ENCODE assay signal across 8 cellular contexts in genomic region chr16:56931769-56932587, GRCh38. TPM values are rescaled to one million over a fixed set of nuclear protein-coding genes. Genes with fewer than 3 reads are reported as not detected.
DNase-seq lines count a peak whose midpoint lies in the region; ATAC-seq, FAIRE-seq and TF ChIP-seq lines count a peak whose summit lies in the region.

A gene with protein sequence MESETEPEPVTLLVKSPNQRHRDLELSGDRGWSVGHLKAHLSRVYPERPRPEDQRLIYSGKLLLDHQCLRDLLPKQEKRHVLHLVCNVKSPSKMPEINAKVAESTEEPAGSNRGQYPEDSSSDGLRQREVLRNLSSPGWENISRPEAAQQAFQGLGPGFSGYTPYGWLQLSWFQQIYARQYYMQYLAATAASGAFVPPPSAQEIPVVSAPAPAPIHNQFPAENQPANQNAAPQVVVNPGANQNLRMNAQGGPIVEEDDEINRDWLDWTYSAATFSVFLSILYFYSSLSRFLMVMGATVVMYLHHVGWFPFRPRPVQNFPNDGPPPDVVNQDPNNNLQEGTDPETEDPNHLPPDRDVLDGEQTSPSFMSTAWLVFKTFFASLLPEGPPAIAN (plus strand): TSS chr16:56932142. CDS start chr16:56932245, 103 bp downstream.

- H3K4me3 ChIP-seq in GM12864 (ENCODE audit: low read depth, low read length) (peak within 1 kb of the TSS; percentile 92), SU-DHL-6 (ENCODE audit: insufficient read depth, low read length, poor library complexity, severe bottlenecking) (peak within 1 kb of the TSS; percentile 90), pancreas (peak within 1 kb of the TSS; percentile 99 to 100 (median 99)), tibial artery (peak within 1 kb of the TSS; percentile 64 to 97)

- peaks cover 65% of the 10 kb centered on the region for H3F3A ChIP-seq in SU-DHL-6 (ENCODE audit: insufficient read depth)

- ATAC-seq in HG02678 (IDR thresholded peaks at IDR 0.05; ENCODE audit: unreplicated experiment) = peak; percentile 87
- peak; percentile 95 for ATAC-seq in activated naive CD8-positive, alpha-beta T cell treated with anti-CD3 and anti-CD28 coated beads, Interleukin-2, amount 10 ng/mL, durations not matched to agents 7 days and 5 days (ENCODE audit: low read depth)
- ATAC-seq in pancreas = peak; percentile 82 to 94 (median 86)

- WGBS in pancreas, 2 donors = 0% methylated on average over 79 to 86 of the region's 86 CpGs

- FAIRE-seq in pancreas (lab: Jason Lieb, UNC) = peak; percentile 17

- TF ChIP-seq CTCF in GM12864 (IDR thresholded peaks at IDR 0.05; ENCODE audit: low read depth, low read length, missing control alignments) = no peak
- no peak for TF ChIP-seq CTCF in SU-DHL-6 (IDR thresholded peaks at IDR 0.05; ENCODE audit: insufficient read depth, low read length, poor library complexity, severe bottlenecking)
- TF ChIP-seq CTCF in pancreas (IDR thresholded peaks at IDR 0.05) = peak in 1 of 4 donors; percentile 6
- peak; percentile 23 to 30 for TF ChIP-seq CTCF in tibial artery (IDR thresholded peaks at IDR 0.05)

- H3K4me1 Mint-ChIP-seq in activated naive CD8-positive, alpha-beta T cell treated with anti-CD3 and anti-CD28 coated beads, Interleukin-2, amount 10 ng/mL, durations not matched to agents 7 days and 5 days = peaks cover 31% of the 10 kb centered on the region

- H3K27me3 Mint-ChIP-seq in activated naive CD8-positive, alpha-beta T cell treated with anti-CD3 and anti-CD28 coated beads, Interleukin-2, amount 10 ng/mL, durations not matched to agents 7 days and 5 days = no peaks in the 10 kb centered on the region

- H3K4me1 ChIP-seq in pancreas (peaks cover 4 to 39% (median 8%) of the 10 kb centered on the region in 3 donors), tibial artery (peaks cover 0 to 48% (median 23%) of the 10 kb centered on the region in 4 donors)

- DNase-seq in GM12864 (ENCODE audit: low read depth) (peak; percentile 95), NCI-H128 (lab: John Stamatoyannopoulos, UW; ENCODE audit: unreplicated experiment) (peak; percentile 88), head of caudate nucleus (peak; percentile 99 to 100 (median 100)), pancreas (peak; percentile 99 to 100 (median 99)), tibial artery (peak; percentile 98 to 99)
- peak; percentile 99 for DNase-seq in activated naive CD8-positive, alpha-beta T cell treated with anti-CD3 and anti-CD28 coated beads, Interleukin-2, amount 10 ng/mL, durations not matched to agents 7 days and 5 days

- no peaks in the 10 kb centered on the region for H3K9me3 ChIP-seq in SU-DHL-6 (ENCODE audit: insufficient read depth, low read length)
- no peaks in the 10 kb centered on the region for H3K9me3 ChIP-seq in pancreas
- no peaks in the 10 kb centered on the region for H3K9me3 ChIP-seq in tibial artery

- H3K27ac ChIP-seq in SU-DHL-6 (ENCODE audit: low read depth, low read length) (peak within 1 kb of the TSS; percentile 96), pancreas (peak within 1 kb of the TSS; percentile 99 to 100 (median 99)), tibial artery (peak within 1 kb of the TSS; percentile 94 to 99)

- POLR2A ChIA-PET in activated naive CD8-positive, alpha-beta T cell treated with anti-CD3 and anti-CD28 coated beads, Interleukin-2, amount 10 ng/mL, durations not matched to agents 7 days and 5 days (lab: Charles Lee) = interaction anchor here (0.6 to 5.7 kb wide), 34 partner anchors 10 to 678 kb away, joined by 3 to 81 read pairs (median 4); partner anchors contain the start of genes MT2A, NLRC5 and PSME3IP1

- no peaks in the 10 kb centered on the region for H3K9me3 Mint-ChIP-seq in activated naive CD8-positive, alpha-beta T cell treated with anti-CD3 and anti-CD28 coated beads, Interleukin-2, amount 10 ng/mL, durations not matched to agents 7 days and 5 days

- no peaks in the 10 kb centered on the region for H3K9me2 ChIP-seq in SU-DHL-6 (replicated peaks; ENCODE audit: insufficient read depth, low read length)

- intact Hi-C loops in head of caudate nucleus (cut with DNase I) (loop anchor here (10.0 kb wide), 1 partner anchor 67 kb away; the partner anchor contains the start of gene SLC12A3), pancreas (cut with DNase I) (loop anchor here in 1 of 3 donors (5.0 kb wide), 1 partner anchor 60 kb away; no protein-coding TSS in a partner anchor), tibial artery (cut with DNase I; ENCODE audit: low total_unique reads) (loop anchor here (5.0 kb wide), 1 partner anchor 55 kb away; the partner anchor contains the start of gene NLRC5)

- peaks cover 49% of the 10 kb centered on the region for H3K79me2 ChIP-seq in SU-DHL-6 (ENCODE audit: insufficient read depth, low read length)

- peaks cover 37% of the 10 kb centered on the region for H3K36me3 Mint-ChIP-seq in activated naive CD8-positive, alpha-beta T cell treated with anti-CD3 and anti-CD28 coated beads, Interleukin-2, amount 10 ng/mL, durations not matched to agents 7 days and 5 days

- peak within 1 kb of the TSS; percentile 98 for H3K4me2 ChIP-seq in SU-DHL-6 (ENCODE audit: low read depth, low read length, poor library complexity, severe bottlenecking)

- H3K27me3 ChIP-seq in SU-DHL-6 (ENCODE audit: low read length) = no peaks in the 10 kb centered on the region
- H3K27me3 ChIP-seq in pancreas = no peaks in the 10 kb centered on the region
- no peaks in the 10 kb centered on the region for H3K27me3 ChIP-seq in tibial artery

- H3K27ac Mint-ChIP-seq in activated naive CD8-positive, alpha-beta T cell treated with anti-CD3 and anti-CD28 coated beads, Interleukin-2, amount 10 ng/mL, durations not matched to agents 7 days and 5 days = peak within 1 kb of the TSS; percentile 100

- peaks cover 36% of the 10 kb centered on the region for H3K36me3 ChIP-seq in SU-DHL-6 (ENCODE audit: low read length)
- H3K36me3 ChIP-seq in pancreas = peaks cover 0 to 37% (median 15%) of the 10 kb centered on the region in 3 donors
- H3K36me3 ChIP-seq in tibial artery = peaks cover 15 to 21% (median 20%) of the 10 kb centered on the region in 3 donors

- H3K4me3 Mint-ChIP-seq in activated naive CD8-positive, alpha-beta T cell treated with anti-CD3 and anti-CD28 coated beads, Interleukin-2, amount 10 ng/mL, durations not matched to agents 7 days and 5 days = peak within 1 kb of the TSS; percentile 98

- H2AFZ ChIP-seq in SU-DHL-6 (ENCODE audit: low read depth, low read length, severe bottlenecking) = no peak within 1 kb of the TSS

- peaks cover 33% of the 10 kb centered on the region for H4K20me1 ChIP-seq in SU-DHL-6 (ENCODE audit: low read depth, low read length)

- H3K9ac ChIP-seq in SU-DHL-6 (ENCODE audit: low read length) = peak within 1 kb of the TSS; percentile 96

RNA-seq across cellular contexts. Expression of the gene that starts here (rescaled TPM):
- total RNA-seq in activated naive CD8-positive, alpha-beta T cell treated with anti-CD3 and anti-CD28 coated beads, Interleukin-2, amount 10 ng/mL, durations not matched to agents 7 days and 5 days = 100 to 1,000 TPM; 134 to 157 TPM
- total RNA-seq in pancreas = 100 to 1,000 TPM; 165 to 298 (median 238) TPM
- polyA plus RNA-seq in pancreas = 100 to 1,000 TPM in 1 of 2 donors, 10 to 100 TPM in 1; 78.2 to 144 TPM

Comparison
In these comparisons a context has a peak if more than half of its experiments do, and no peak if none do; other contexts are left out.
1. Peak in every context shown above with its lines: DNase-seq, ATAC-seq, H3K4me3 ChIP-seq and H3K27ac ChIP-seq.
2. CTCF ChIP-seq: peak in tibial artery (2 of 2); none in GM12864 (single experiment) and SU-DHL-6 (single experiment).